8 cellular contexts compared by ENCODE assay signal in the genomic region with DNA sequence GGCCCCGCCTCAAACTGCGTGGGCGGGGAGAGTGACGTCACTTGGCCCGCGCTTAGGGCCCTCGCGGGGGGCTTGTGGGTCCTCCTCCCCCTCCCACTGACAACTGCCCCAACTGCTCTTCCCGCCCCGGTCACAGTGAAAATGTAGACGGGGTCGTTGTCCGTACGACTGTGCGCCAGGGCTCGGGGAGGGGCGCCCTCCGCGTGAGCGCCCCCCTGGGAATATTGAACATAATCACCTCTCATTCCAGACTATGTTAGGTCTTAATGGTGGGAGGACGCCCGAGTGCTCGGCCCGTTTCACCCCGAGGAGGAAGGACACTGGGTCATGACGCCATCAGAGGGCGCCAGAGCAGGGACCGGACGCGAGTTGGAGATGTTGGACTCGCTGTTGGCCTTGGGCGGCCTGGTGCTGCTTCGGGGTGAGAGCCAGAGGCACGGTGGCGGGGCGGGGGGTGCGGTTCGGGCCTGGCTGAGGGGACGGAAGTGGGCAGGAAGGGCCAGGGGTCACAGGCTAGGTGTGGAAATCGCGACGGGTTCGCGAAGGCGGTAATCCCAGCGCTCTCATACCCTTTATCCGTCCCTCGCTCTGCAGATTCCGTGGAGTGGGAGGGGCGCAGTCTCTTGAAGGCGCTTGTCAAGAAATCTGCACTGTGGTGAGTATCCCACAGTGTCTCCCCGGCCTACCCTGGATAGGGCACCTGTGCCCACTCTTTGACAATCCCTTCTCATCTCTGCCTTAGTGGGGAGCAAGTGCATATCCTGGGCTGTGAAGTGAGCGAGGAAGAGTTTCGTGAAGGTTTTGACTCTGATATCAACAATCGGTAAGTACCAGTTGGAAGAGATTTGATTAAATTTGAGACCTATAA. TPM values are rescaled to one million over a fixed set of nuclear protein-coding genes. Genes with fewer than 3 reads are reported as not detected.
DNase-seq lines count a peak whose midpoint lies in the region; ATAC-seq and TF ChIP-seq lines count a peak whose summit lies in the region.

Gene ELP5, plus strand, starts transcription at position 40 of the 868 bp plus-strand sequence. Its CDS starts 336 bp downstream, at position 376.

- TF ChIP-seq CTCF in DOHH2 (IDR thresholded peaks at IDR 0.05; ENCODE audit: low read depth, low read length, poor library complexity, severe bottlenecking) (peak; percentile 63), Peyer's patch (IDR thresholded peaks at IDR 0.05) (peak in 5 of 6 experiments; percentile 22 to 54 (median 37)), fibroblast of pulmonary artery (IDR thresholded peaks at IDR 0.05; ENCODE audit: low read length, missing control alignments) (no peak), nephron progenitor cell (IDR thresholded peaks at IDR 0.05) (no peak)

- H3K4me3 ChIP-seq in DOHH2 (ENCODE audit: low read length) (peak within 1 kb of the TSS; percentile 88), Peyer's patch (peak within 1 kb of the TSS; percentile 82 to 100 (median 88)), fibroblast of pulmonary artery (replicated peaks; ENCODE audit: low read depth, low read length) (peak within 1 kb of the TSS; percentile 73), stomach smooth muscle (ENCODE audit: low read length in 2 of 2) (peak within 1 kb of the TSS; percentile 87)

- H3K36me3 Mint-ChIP-seq in nephron progenitor cell (ENCODE audit: low read depth) = peaks cover 29% of the 10 kb centered on the region

- DNase-seq in KBM-7 (peak; percentile 99), Peyer's patch (peak; percentile 93 to 98 (median 97)), fibroblast of pulmonary artery (ENCODE audit: low read depth) (peak; percentile 96), nephron progenitor cell (peak; percentile 94)
- DNase-seq in activated T-helper 9 cell treated with anti-CD3 and anti-CD28 coated beads, Interleukin-2, amount 50 U/mL, for 16 hours (ENCODE audit: low read depth) = peak; percentile 80

- peak within 1 kb of the TSS; percentile 100 for H3K27ac Mint-ChIP-seq in nephron progenitor cell

- H3K27me3 Mint-ChIP-seq in nephron progenitor cell (ENCODE audit: low read depth, poor library complexity) = peaks cover 2% of the 10 kb centered on the region

- peak within 1 kb of the TSS; percentile 98 for H3K4me3 Mint-ChIP-seq in nephron progenitor cell

- H3F3A ChIP-seq in DOHH2 (ENCODE audit: control insufficient read depth, insufficient read depth) = no peaks in the 10 kb centered on the region

- H3K27me3 ChIP-seq in DOHH2 (ENCODE audit: control insufficient read depth, low read length) = no peaks in the 10 kb centered on the region
- no peaks in the 10 kb centered on the region for H3K27me3 ChIP-seq in Peyer's patch
- H3K27me3 ChIP-seq in stomach smooth muscle (ENCODE audit: control insufficient read depth in 1 of 2, insufficient read depth in 2 of 2, low read length in 2 of 2) = no peaks in the 10 kb centered on the region

- H3K9me3 Mint-ChIP-seq in nephron progenitor cell = no peaks in the 10 kb centered on the region

- in situ Hi-C loops in KBM-7 (cut with MboI; ENCODE audit: low pct_unique_long_range_greater_than_20kb, low sequenced_read_pairs) = no loop called here

- H3K36me3 ChIP-seq in DOHH2 (ENCODE audit: control insufficient read depth, low read length) (peaks cover 60% of the 10 kb centered on the region), Peyer's patch (peaks cover 0 to 30% (median 0%) of the 10 kb centered on the region in 3 donors), stomach smooth muscle (ENCODE audit: control insufficient read depth in 2 of 2, insufficient read depth in 2 of 2, low read length in 2 of 2) (peaks cover 12 to 22% of the 10 kb centered on the region in 2 donors)

- H4K20me1 ChIP-seq in DOHH2 (ENCODE audit: control insufficient read depth, insufficient read depth, low read depth, low read length) = peaks cover 13% of the 10 kb centered on the region; the same call in 1 of the 2 replicates

- no peaks in the 10 kb centered on the region for H3K9me3 ChIP-seq in DOHH2 (ENCODE audit: control insufficient read depth, insufficient read depth, low read length)
- H3K9me3 ChIP-seq in Peyer's patch = no peaks in the 10 kb centered on the region
- H3K9me3 ChIP-seq in stomach smooth muscle (ENCODE audit: control insufficient read depth in 2 of 2, low read length in 2 of 2) = no peaks in the 10 kb centered on the region

- TF ChIP-seq POLR2A in Peyer's patch (IDR thresholded peaks at IDR 0.05) = peak; percentile 66 to 77

- H3K9ac ChIP-seq in stomach smooth muscle (ENCODE audit: low read length in 2 of 2) = peak within 1 kb of the TSS; percentile 96 to 98

- H3K4me1 Mint-ChIP-seq in nephron progenitor cell = peaks cover 51% of the 10 kb centered on the region

- peak within 1 kb of the TSS; percentile 97 for H3K4me2 ChIP-seq in DOHH2 (ENCODE audit: low read length)

- peak; percentile 48 for ATAC-seq in GM21717 (IDR thresholded peaks at IDR 0.05; ENCODE audit: unreplicated experiment)

- H3K79me2 ChIP-seq in DOHH2 (ENCODE audit: control insufficient read depth, low read length) = peaks cover 60% of the 10 kb centered on the region

- peaks cover 25% of the 10 kb centered on the region for H3K4me1 ChIP-seq in DOHH2 (ENCODE audit: control insufficient read depth, low read length)
- peaks cover 0 to 37% (median 16%) of the 10 kb centered on the region in 4 donors for H3K4me1 ChIP-seq in Peyer's patch
- H3K4me1 ChIP-seq in stomach smooth muscle (ENCODE audit: control insufficient read depth, insufficient read depth, low read length) = peaks cover 30% of the 10 kb centered on the region

- H3K27ac ChIP-seq in DOHH2 (ENCODE audit: low read depth, low read length) (peak within 1 kb of the TSS; percentile 83), Peyer's patch (peak within 1 kb of the TSS; percentile 98 to 100 (median 98)), stomach smooth muscle (ENCODE audit: low read length) (peak within 1 kb of the TSS; percentile 99)

- no peaks in the 10 kb centered on the region for H3K9me2 ChIP-seq in DOHH2 (replicated peaks; ENCODE audit: control insufficient read depth, low read length)

RNA-seq across cellular contexts. Expression of gene ELP5, which starts in this region (rescaled TPM):
- 10 to 100 TPM; 15.1 to 75.1 (median 29.0) TPM for total RNA-seq in Peyer's patch

Comparison
In these comparisons a context has a peak if more than half of its experiments do, and no peak if none do; other contexts are left out.
1. Peak in every context shown above with its lines: DNase-seq, ATAC-seq, H3K4me3 ChIP-seq and H3K27ac ChIP-seq.
2. CTCF ChIP-seq: peak in DOHH2 (single experiment) and Peyer's patch (5 of 6); none in fibroblast of pulmonary artery (single experiment) and nephron progenitor cell (single experiment).